ENCODE assay signal across 9 cellular contexts in the genomic region with DNA sequence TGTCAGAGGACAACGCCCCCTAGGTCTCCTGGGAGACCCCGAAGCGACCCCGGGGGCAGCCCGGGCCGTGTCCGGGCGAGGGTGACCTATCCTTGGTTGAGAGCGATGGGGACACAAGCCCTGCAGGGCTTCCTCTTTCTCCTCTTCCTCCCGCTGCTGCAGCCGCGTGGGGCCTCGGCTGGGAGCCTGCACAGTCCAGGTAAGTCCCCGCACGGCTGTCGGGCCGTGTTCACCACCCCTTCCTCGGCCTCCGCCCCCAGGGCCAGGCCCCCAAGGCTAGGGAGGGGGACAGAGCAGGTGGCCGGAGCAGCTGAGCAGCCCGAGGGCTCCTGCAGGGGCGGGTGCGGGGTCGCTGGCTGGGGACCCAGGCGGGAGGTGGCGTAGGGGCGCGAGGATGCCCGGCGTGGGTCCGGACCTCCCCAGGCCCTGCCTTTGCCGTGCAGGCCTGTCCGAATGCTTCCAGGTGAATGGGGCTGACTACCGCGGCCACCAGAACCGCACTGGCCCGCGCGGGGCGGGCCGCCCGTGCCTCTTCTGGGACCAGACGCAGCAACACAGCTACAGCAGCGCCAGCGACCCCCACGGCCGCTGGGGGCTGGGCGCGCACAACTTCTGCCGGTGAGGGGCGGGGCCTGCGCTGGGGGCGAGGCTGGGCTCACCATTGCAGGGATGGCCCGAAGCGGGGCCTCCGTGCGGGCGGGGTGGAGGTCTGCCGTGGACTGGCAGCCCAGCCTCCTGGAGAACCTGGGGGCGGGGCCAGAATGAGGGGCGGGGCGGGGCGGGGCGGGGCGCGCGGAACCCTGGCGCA. TPM values are rescaled to one million over a fixed set of nuclear protein-coding genes. Genes with fewer than 3 reads are reported as not detected.
DNase-seq lines count a peak whose midpoint lies in the region; FAIRE-seq and TF ChIP-seq lines count a peak whose summit lies in the region.
"Had no signal": no experiment of that assay in that cellular context is flagged by ENCODE, and none has a peak within 500 bp of the region (broad histone marks: within the 10 kb centered on the region; RNA-seq: fewer than 3 reads in every experiment).

No MANE protein-coding gene starts in this region.

- TF ChIP-seq EP300 in ovary (IDR thresholded peaks at IDR 0.05) = no peak

- CTCF ChIA-PET in OCI-LY7 (lab: Charles Lee; ENCODE audit: unreplicated experiment) = no interaction called here

- POLR2A ChIA-PET in OCI-LY7 (lab: Charles Lee) = interaction anchor here (0.6 kb wide), 1 partner anchor 153 kb away, joined by 3 read pairs; no protein-coding TSS in a partner anchor

- H3K36me3 ChIP-seq in HUES6 (ENCODE audit: control insufficient read depth, insufficient read depth, low read length) (no peaks in the 10 kb centered on the region), OCI-LY7 (ENCODE audit: insufficient read depth, low read length) (no peaks in the 10 kb centered on the region), iPS DF 6.9 (ENCODE audit: control insufficient read depth, insufficient read depth, low read length) (no peaks in the 10 kb centered on the region; the same call in 1 of the 2 replicates), ovary (no peaks in the 10 kb centered on the region)

- intact Hi-C loops in OCI-LY7 (cut with micrococcal nuclease; ENCODE audit: unreplicated experiment) = loop anchor here (1.0 to 5.0 kb wide), 2 partner anchors 10 to 37 kb away; no protein-coding TSS in a partner anchor
- intact Hi-C loops in ovary (cut with DNase I) = no loop called here

- TF ChIP-seq POLR2A in ovary (IDR thresholded peaks at IDR 0.05) = no peak

- DNase-seq in D721Med (ENCODE audit: insufficient read length, low spot score) = peak; percentile 98
- peak; percentile 72 for DNase-seq in OCI-LY7 (ENCODE audit: low spot score)
- peak; percentile 68 for DNase-seq in activated T-cell treated with anti-CD3 and anti-CD28 coated beads, Interleukin-2, amount 50 U/mL, for 1 hour
- no peak for DNase-seq in iPS DF 6.9 (ENCODE audit: low read depth, low spot score)
- DNase-seq in stimulated activated CD4-positive, alpha-beta T cell treated with anti-CD3 and anti-CD28 coated beads, Interleukin-4, amount 100 ng/mL, for 1 hour = peak; percentile 63
- no peak for DNase-seq in ovary
- DNase-seq in medulla oblongata (ENCODE audit: extremely low spot score) = no peak

- H3K4me1 ChIP-seq in HUES6 (ENCODE audit: control insufficient read depth, insufficient read depth, low read length) (peaks cover 19% of the 10 kb centered on the region), OCI-LY7 (ENCODE audit: insufficient read depth, low read length, poor library complexity, severe bottlenecking) (peaks cover 54% of the 10 kb centered on the region), iPS DF 6.9 (ENCODE audit: control insufficient read depth, insufficient read depth, low read length) (peaks cover 11% of the 10 kb centered on the region), ovary (ENCODE audit: insufficient read depth) (peaks cover 12% of the 10 kb centered on the region)

- no peaks in the 10 kb centered on the region for H4K20me1 ChIP-seq in OCI-LY7 (ENCODE audit: insufficient read depth, low read length)

- H3K4me3 ChIP-seq in HUES6 (ENCODE audit: low read depth, low read length) (peak overlapping the region; percentile 91), OCI-LY7 (ENCODE audit: low read depth, low read length, poor library complexity, severe bottlenecking) (peak overlapping the region; percentile 54), iPS DF 6.9 (ENCODE audit: low read length) (peak overlapping the region; percentile 68), ovary (no peak overlapping the region)

- no peaks in the 10 kb centered on the region for H3K9me2 ChIP-seq in OCI-LY7 (ENCODE audit: insufficient read depth, low read length)

- peaks cover 38% of the 10 kb centered on the region for H3K27me3 ChIP-seq in HUES6 (ENCODE audit: control insufficient read depth, insufficient read depth, low read length)
- no peaks in the 10 kb centered on the region; the same call in 1 of the 2 replicates for H3K27me3 ChIP-seq in iPS DF 6.9 (ENCODE audit: control insufficient read depth, insufficient read depth, low read length)
- peaks cover 10% of the 10 kb centered on the region for H3K27me3 ChIP-seq in ovary

- WGBS in iPS DF 6.9 (ENCODE audit: insufficient coverage, insufficient read length) = no CpG with 5 or more reads among the region's 68 CpGs
- 0 to 1% (median 1%) methylated on average over 19 to 68 of the region's 68 CpGs for WGBS in ovary, 3 donors

- TF ChIP-seq CTCF in D721Med (IDR thresholded peaks at IDR 0.05; ENCODE audit: insufficient read depth, missing control alignments) = no peak
- TF ChIP-seq CTCF in OCI-LY7 (conservative IDR thresholded peaks at IDR 0.05; ENCODE audit: low read length) = peak; percentile 32; the same call in 1 of the 2 replicates
- TF ChIP-seq CTCF in ovary (IDR thresholded peaks at IDR 0.05) = no peak

- peak overlapping the region; percentile 25 for H3K9ac ChIP-seq in HUES6 (ENCODE audit: low read length)

- peak overlapping the region; percentile 65 for H3K4me2 ChIP-seq in OCI-LY7 (ENCODE audit: low read length)

- no peak overlapping the region for H3K27ac ChIP-seq in HUES6 (ENCODE audit: low read depth, low read length)
- no peak overlapping the region for H3K27ac ChIP-seq in OCI-LY7 (ENCODE audit: low read depth, low read length, poor library complexity, severe bottlenecking)
- no peak overlapping the region for H3K27ac ChIP-seq in iPS DF 6.9 (ENCODE audit: low read length)
- no peak overlapping the region for H3K27ac ChIP-seq in ovary

- H3K79me2 ChIP-seq in OCI-LY7 (ENCODE audit: insufficient read depth, low read depth, low read length) = no peaks in the 10 kb centered on the region

- BruUV-seq in OCI-LY7 (replicated peaks; lab: Mats Ljungman, UMichigan) = no TSS peak

- no peak overlapping the region for H2AFZ ChIP-seq in OCI-LY7 (ENCODE audit: low read length)

- FAIRE-seq in D721Med (lab: Jason Lieb, UNC) = no peak

- H3K9me3 ChIP-seq in HUES6 (ENCODE audit: control insufficient read depth, insufficient read depth, low read depth, low read length) (no peaks in the 10 kb centered on the region), OCI-LY7 (ENCODE audit: low read length) (no peaks in the 10 kb centered on the region), iPS DF 6.9 (ENCODE audit: control insufficient read depth, insufficient read depth, low read length) (no peaks in the 10 kb centered on the region), ovary (no peaks in the 10 kb centered on the region)

RNA-seq across cellular contexts. Expression of a gene that starts 0.5 kb away (rescaled TPM):
- total RNA-seq in OCI-LY7 (2014; rRNA removed; shearing (Covaris generic)) = 0.09 and 0.28 TPM in 2 replicates
- total RNA-seq in OCI-LY7 (2022) (0.31 TPM in 1 of 2 replicates, not detected in the other), ovary (under 1 TPM in 4 of 7 donors, not detected in 3; 0.18 to 0.57 (median 0.23) TPM)
- polyA plus RNA-seq in ovary = not detected
- total RNA-seq: T-helper 2 cell treated with Interferon-gamma antibody and Interleukin-4, amounts not matched to agents 100 ng/mL and 5 ng/mL, for 36 hours had no signal

RNA-seq across cellular contexts. Expression of a gene that starts 4.5 kb away (rescaled TPM):
- total RNA-seq in OCI-LY7 (2014; rRNA removed; shearing (Covaris generic)) = 38.1 and 49.1 TPM in 2 replicates
- total RNA-seq in OCI-LY7 (2022) = 59.7 and 67.4 TPM in 2 replicates
- 1 to 10 TPM in 4 of 7 donors, under 1 TPM in 3; 0.30 to 5.7 (median 2.4) TPM for total RNA-seq in ovary
- 1 to 10 TPM; 1.4 to 1.5 TPM for polyA plus RNA-seq in ovary

RNA-seq across cellular contexts. Expression of a gene that starts 15.6 kb away (rescaled TPM):
- 80.2 and 104 TPM in 2 replicates for total RNA-seq in OCI-LY7 (2014; rRNA removed; shearing (Covaris generic))
- total RNA-seq in OCI-LY7 (2022) (195 and 197 TPM in 2 replicates), ovary (1 to 10 TPM in 3 of 7 donors, under 1 TPM in 2, not detected in 2; 0.23 to 2.6 (median 1.1) TPM)
- polyA plus RNA-seq in ovary = under 1 TPM in 1 of 2 donors, not detected in 1; 0.52 TPM

RNA-seq across cellular contexts. Expression of a gene that starts 48.1 kb away (rescaled TPM):
- total RNA-seq in OCI-LY7 (2014; rRNA removed; shearing (Covaris generic)) = 0.44 TPM in 1 of 2 replicates, not detected in the other
- total RNA-seq in OCI-LY7 (2022) = 0.42 and 0.59 TPM in 2 replicates
- total RNA-seq in ovary = under 1 TPM in 4 of 7 donors, not detected in 3; 0.11 to 0.24 (median 0.19) TPM
- polyA plus RNA-seq in ovary = not detected

RNA-seq across cellular contexts. Expression of a gene that starts 52.9 kb away (rescaled TPM):
- 25.3 and 26.1 TPM in 2 replicates for total RNA-seq in OCI-LY7 (2014; rRNA removed; shearing (Covaris generic))
- total RNA-seq in OCI-LY7 (2022) (61.9 and 63.9 TPM in 2 replicates), ovary (10 to 100 TPM; 31.4 to 66.9 (median 55.3) TPM)
- polyA plus RNA-seq in ovary = 10 to 100 TPM in 1 of 2 donors, 1 to 10 TPM in 1; 2.2 to 37.2 TPM

Comparison
In these comparisons a context has a peak if more than half of its experiments do, and no peak if none do; other contexts are left out.
1. DNase-seq: peak in D721Med (single experiment), OCI-LY7 (single experiment), activated T-cell treated with anti-CD3 and anti-CD28 coated beads, Interleukin-2, amount 50 U/mL, for 1 hour (single experiment) and stimulated activated CD4-positive, alpha-beta T cell treated with anti-CD3 and anti-CD28 coated beads, Interleukin-4, amount 100 ng/mL, for 1 hour (single experiment); none in iPS DF 6.9 (single experiment), ovary (0 of 5) and medulla oblongata (single experiment).
2. RNA of a gene that starts 4.5 kb away (total RNA-seq): 38.1 to 67.4 TPM in OCI-LY7; 0.30 to 5.7 TPM in ovary; every median in the first group is over 4 times any median in the second.
3. RNA of a gene that starts 15.6 kb away (total RNA-seq): 80.2 to 197 TPM in OCI-LY7; 0.23 to 2.6 TPM in ovary; every median in the first group is over 10 times any median in the second.